ENCODE assay signal across 19 cellular contexts in the genomic region with DNA sequence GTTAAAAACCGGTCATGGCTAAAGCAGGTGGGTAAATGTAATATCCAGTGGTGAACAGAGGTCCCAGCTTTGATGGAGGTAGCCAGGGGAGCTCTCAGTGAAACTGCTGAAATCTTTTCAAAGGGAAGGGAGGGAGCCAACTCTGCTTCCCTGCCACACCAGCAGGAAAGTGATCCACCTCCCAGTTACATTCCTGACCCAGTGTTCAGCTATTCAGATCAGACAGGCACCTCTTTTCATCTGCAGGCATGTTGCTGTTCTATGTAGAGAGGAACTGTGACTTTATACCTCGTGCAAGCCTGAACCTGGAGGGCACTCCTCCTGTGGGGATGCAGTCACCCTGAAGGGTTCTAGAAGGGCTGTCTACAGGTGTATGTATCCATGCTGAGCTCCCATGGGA. TPM values are rescaled to one million over a fixed set of nuclear protein-coding genes. Genes with fewer than 3 reads are reported as not detected.
"Had no signal": no experiment of that assay in that cellular context is flagged by ENCODE, and none has a peak within 500 bp of the region (broad histone marks: within the 10 kb centered on the region; RNA-seq: fewer than 3 reads in every experiment).

No MANE protein-coding gene starts in this region.

- DNase-seq: activated CD8-positive, alpha-beta memory T cell treated with anti-CD3 and anti-CD28 coated beads, Interleukin-2, amount 50 U/mL, for 4 hours; activated naive CD4-positive, alpha-beta T cell; activated T-cell treated with anti-CD3 and anti-CD28 coated beads, Interleukin-2, amount 50 U/mL, for 4 hours; adrenal gland; cerebellar nuclear complex; cortex of kidney; endodermal cell; naive thymus-derived CD8-positive, alpha-beta T cell; small intestine; stimulated activated CD4-positive, alpha-beta T cell treated with anti-CD3 and anti-CD28 coated beads, Interleukin-2, amount 100 ng/mL, for 24 hours; T-helper 9 cell had no signal

- H3K4me1 Mint-ChIP-seq: naive thymus-derived CD8-positive, alpha-beta T cell; neural progenitor cell; stimulated activated effector memory CD8-positive, alpha-beta T cell treated with anti-CD3 and anti-CD28 coated beads, Interleukin-12 subunit alpha, Interleukin-12 subunit beta, amount 100 ng/mL, for 72 hours had no signal

- H3K27ac ChIP-seq: adrenal gland, epithelial cell of prostate, neural progenitor cell, vagina had no signal

- H3K4me3 Mint-ChIP-seq: activated naive CD8-positive, alpha-beta T cell; activated T-cell treated with anti-CD3 and anti-CD28 coated beads, Interleukin-2, amount 50 U/mL, for 4 hours; endodermal cell; mesothelial cell of epicardium; naive thymus-derived CD8-positive, alpha-beta T cell; neural progenitor cell; stimulated activated effector memory CD8-positive, alpha-beta T cell treated with anti-CD3 and anti-CD28 coated beads, Interleukin-12 subunit alpha, Interleukin-12 subunit beta, amount 100 ng/mL, for 72 hours; WTC11 had no signal

- H3K36me3 Mint-ChIP-seq: activated naive CD8-positive, alpha-beta T cell; stimulated activated effector memory CD8-positive, alpha-beta T cell treated with anti-CD3 and anti-CD28 coated beads, Interleukin-12 subunit alpha, Interleukin-12 subunit beta, amount 100 ng/mL, for 72 hours; WTC11 had no signal

- ATAC-seq: activated T-cell treated with anti-CD3 and anti-CD28 coated beads, Interleukin-2, amount 50 U/mL, for 4 hours; naive thymus-derived CD8-positive, alpha-beta T cell; stimulated activated effector memory CD8-positive, alpha-beta T cell treated with anti-CD3 and anti-CD28 coated beads, Interleukin-12 subunit alpha, Interleukin-12 subunit beta, amount 100 ng/mL, for 72 hours; WTC11 had no signal

- H3K27ac Mint-ChIP-seq: activated naive CD8-positive, alpha-beta T cell; activated T-helper 2 cell treated with anti-CD3 and anti-CD28 coated beads, Interferon-gamma antibody, Interleukin-2, Interleukin-4, amounts not matched to agents 10 μg/mL and 5 μg/mL and 100 μg/mL, durations not matched to agents 14 hours and 24 hours and 36 hours; endodermal cell; naive thymus-derived CD8-positive, alpha-beta T cell; stimulated activated effector memory CD8-positive, alpha-beta T cell treated with anti-CD3 and anti-CD28 coated beads, Interleukin-12 subunit alpha, Interleukin-12 subunit beta, amount 100 ng/mL, for 72 hours; WTC11 had no signal

- H3K9me3 Mint-ChIP-seq: stimulated activated effector memory CD8-positive, alpha-beta T cell treated with anti-CD3 and anti-CD28 coated beads, Interleukin-12 subunit alpha, Interleukin-12 subunit beta, amount 100 ng/mL, for 72 hours had no signal

RNA-seq across cellular contexts. Expression of a gene that starts 37.6 kb away (rescaled TPM):
- total RNA-seq: naive thymus-derived CD8-positive, alpha-beta T cell had no signal
